Comparison of ENCODE assay signal across 9 cellular contexts in genomic region chr19:5880604-5881078, GRCh38. TPM values are rescaled to one million over a fixed set of nuclear protein-coding genes. Genes with fewer than 3 reads are reported as not detected.
DNase-seq lines count a peak whose midpoint lies in the region; ATAC-seq and TF ChIP-seq lines count a peak whose summit lies in the region.
"Had no signal": no experiment of that assay in that cellular context is flagged by ENCODE, and none has a peak within 500 bp of the region (broad histone marks: within the 10 kb centered on the region; RNA-seq: fewer than 3 reads in every experiment).

No MANE protein-coding gene starts in this region.

- H3K9me3 Mint-ChIP-seq in endodermal cell: no peaks in the 10 kb centered on the region

- no peaks in the 10 kb centered on the region for H3K36me3 ChIP-seq in endodermal cell (ENCODE audit: control insufficient read depth, insufficient read depth, low read length)

- POLR2A ChIA-PET in HEK293T (lab: Yijun Ruan, JAX): interaction anchor here (0.6 kb wide), 1 partner anchor 52 kb away, joined by 3 read pairs; no protein-coding TSS in a partner anchor

- H3K9ac ChIP-seq in endodermal cell (ENCODE audit: extremely low read depth, low read length, poor library complexity, severe bottlenecking): no peak overlapping the region

- H3K27ac Mint-ChIP-seq in endodermal cell: no peak overlapping the region

- no peaks in the 10 kb centered on the region for H3K4me1 ChIP-seq in endodermal cell (ENCODE audit: control insufficient read depth, insufficient read depth, low read length)

- no peak overlapping the region for H3K27ac ChIP-seq in endodermal cell (ENCODE audit: low read depth, low read length)

- no peak for TF ChIP-seq CTCF in endodermal cell (conservative IDR thresholded peaks at IDR 0.05)
- no peak for TF ChIP-seq CTCF in omental fat pad (IDR thresholded peaks at IDR 0.05)

- 43 to 56% methylated on average over 12 to 15 of the region's 15 CpGs for WGBS in endodermal cell (ENCODE audit: insufficient coverage in 1 of 2, insufficient read length in 1 of 2), 2 experiments

- H3K9me3 ChIP-seq in endodermal cell (ENCODE audit: control insufficient read depth, low read length): no peaks in the 10 kb centered on the region

- H3K4me3 Mint-ChIP-seq in endodermal cell: no peak overlapping the region

- no peak overlapping the region for H3K4me3 ChIP-seq in endodermal cell (ENCODE audit: low read length)

- ATAC-seq in omental fat pad (ENCODE audit: low FRiP score): no peak
- no peak for ATAC-seq in HG03460 (IDR thresholded peaks at IDR 0.05; ENCODE audit: unreplicated experiment)

- CTCF ChIA-PET in HEK293T (lab: Yijun Ruan, JAX): no interaction called here

- H3K27me3 Mint-ChIP-seq in endodermal cell (ENCODE audit: insufficient read depth): no peaks in the 10 kb centered on the region

- H3K27me3 ChIP-seq in endodermal cell (ENCODE audit: control insufficient read depth, insufficient read depth, low read length, poor library complexity, severe bottlenecking): no peaks in the 10 kb centered on the region

- no peaks in the 10 kb centered on the region for H3K36me3 Mint-ChIP-seq in endodermal cell (ENCODE audit: low read depth)

- peaks cover 10% of the 10 kb centered on the region for H3K4me1 Mint-ChIP-seq in endodermal cell

- DNase-seq in HK-2 (ENCODE audit: unreplicated experiment) (peak; percentile 86), endodermal cell (peak; percentile 73), omental fat pad (ENCODE audit: low spot score) (peak; percentile 29), HEK293T (ENCODE audit: extremely low spot score) (no peak), NCI-H82 treated with DMSO at 0.1 percent for 48 hours (lab: John Stamatoyannopoulos, UW; ENCODE audit: unreplicated experiment) (no peak)
- DNase-seq: GF-D8 had no signal

TF ChIP-seq in HEK293T, 16 proteins besides CTCF, POLR2A, EP300 and RAD21:
- TF ChIP-seq BHLHE40 (IDR thresholded peaks at IDR 0.05; ENCODE audit: borderline replicate concordance): no peak
- no peak for TF ChIP-seq SUZ12 (IDR thresholded peaks at IDR 0.05)
- TF ChIP-seq LEF1 (IDR thresholded peaks at IDR 0.05; ENCODE audit: borderline replicate concordance): no peak
- no peak for TF ChIP-seq L3MBTL2 (conservative IDR thresholded peaks at IDR 0.05)
- TF ChIP-seq FOXK2 (IDR thresholded peaks at IDR 0.05): no peak
- TF ChIP-seq NFRKB (IDR thresholded peaks at IDR 0.05): no peak
- TF ChIP-seq TARDBP (IDR thresholded peaks at IDR 0.05): no peak
- no peak for TF ChIP-seq HDGF (IDR thresholded peaks at IDR 0.05; ENCODE audit: borderline replicate concordance)
- TF ChIP-seq ZNF384 (IDR thresholded peaks at IDR 0.05): no peak
- TF ChIP-seq ELF4 (IDR thresholded peaks at IDR 0.05): no peak
- TF ChIP-seq, protein P1, sequence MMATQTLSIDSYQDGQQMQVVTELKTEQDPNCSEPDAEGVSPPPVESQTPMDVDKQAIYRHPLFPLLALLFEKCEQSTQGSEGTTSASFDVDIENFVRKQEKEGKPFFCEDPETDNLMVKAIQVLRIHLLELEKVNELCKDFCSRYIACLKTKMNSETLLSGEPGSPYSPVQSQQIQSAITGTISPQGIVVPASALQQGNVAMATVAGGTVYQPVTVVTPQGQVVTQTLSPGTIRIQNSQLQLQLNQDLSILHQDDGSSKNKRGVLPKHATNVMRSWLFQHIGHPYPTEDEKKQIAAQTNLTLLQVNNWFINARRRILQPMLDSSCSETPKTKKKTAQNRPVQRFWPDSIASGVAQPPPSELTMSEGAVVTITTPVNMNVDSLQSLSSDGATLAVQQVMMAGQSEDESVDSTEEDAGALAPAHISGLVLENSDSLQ (IDR thresholded peaks at IDR 0.05): no peak
- TF ChIP-seq ARNT (IDR thresholded peaks at IDR 0.05): no peak
TF ChIP-seq in HEK293T: peak in this region for 0.

RNA-seq across cellular contexts. Expression of gene FUT5, which starts 10.3 kb away (rescaled TPM):
- total RNA-seq in endodermal cell: 1 to 10 TPM in 1 of 2 donors, not detected in 1; 1.3 TPM
- polyA plus RNA-seq in endodermal cell (2013, experiment 1 of 2): not detected
- not detected for polyA plus RNA-seq in endodermal cell (2013, experiment 2 of 2)
- total RNA-seq in omental fat pad: not detected
- total RNA-seq: activated CD8-positive, alpha-beta memory T cell treated with anti-CD3 and anti-CD28 coated beads for 36 hours; NCI-H460 had no signal

RNA-seq across cellular contexts. Expression of gene NDUFA11, which starts 22.9 kb away (rescaled TPM):
- total RNA-seq in endodermal cell (100 to 1,000 TPM; 242 to 269 TPM), omental fat pad (100 to 1,000 TPM; 134 to 234 (median 190) TPM)
- 216 TPM for polyA plus RNA-seq in endodermal cell (2013, experiment 1 of 2)
- polyA plus RNA-seq in endodermal cell (2013, experiment 2 of 2): 206 TPM

RNA-seq across cellular contexts. Expression of gene VMAC, which starts 24.0 kb away (rescaled TPM):
- total RNA-seq in endodermal cell (1 to 10 TPM; 5.9 TPM), omental fat pad (10 to 100 TPM in 1 of 4 donors, 1 to 10 TPM in 3; 2.0 to 10.4 (median 4.6) TPM)
- 3.5 TPM for polyA plus RNA-seq in endodermal cell (2013, experiment 1 of 2)
- 3.4 TPM for polyA plus RNA-seq in endodermal cell (2013, experiment 2 of 2)

RNA-seq across cellular contexts. Expression of gene FUT3, which starts 29.4 kb away (rescaled TPM):
- total RNA-seq in endodermal cell (1 to 10 TPM in 1 of 2 donors, not detected in 1; 1.3 TPM), omental fat pad (not detected)
- polyA plus RNA-seq in endodermal cell (2013, experiment 1 of 2): 0.78 TPM
- 0.46 TPM for polyA plus RNA-seq in endodermal cell (2013, experiment 2 of 2)
- total RNA-seq: activated CD8-positive, alpha-beta memory T cell treated with anti-CD3 and anti-CD28 coated beads for 36 hours; NCI-H460 had no signal

RNA-seq across cellular contexts. Expression of gene CAPS, which starts 33.4 kb away (rescaled TPM):
- 1 to 10 TPM; 6.6 to 6.7 TPM for total RNA-seq in endodermal cell
- polyA plus RNA-seq in endodermal cell (2013, experiment 1 of 2): 3.8 TPM
- polyA plus RNA-seq in endodermal cell (2013, experiment 2 of 2): 3.8 TPM
- total RNA-seq in omental fat pad: 1 to 10 TPM; 2.3 to 9.0 (median 4.6) TPM

Comparison
In these comparisons a context has a peak if more than half of its experiments do, and no peak if none do; other contexts are left out.
1. DNase-seq: peak in HK-2 (single experiment), endodermal cell (single experiment) and omental fat pad (single experiment); none in HEK293T (single experiment) and NCI-H82 treated with DMSO at 0.1 percent for 48 hours (single experiment).